In genomic region chr11:77101043-77101537, GRCh38 we compare ENCODE assay signal across 10 cellular contexts. TPM values are rescaled to one million over a fixed set of nuclear protein-coding genes. Genes with fewer than 3 reads are reported as not detected.
DNase-seq lines count a peak whose midpoint lies in the region; ATAC-seq, FAIRE-seq and TF ChIP-seq lines count a peak whose summit lies in the region.
"Had no signal": no experiment of that assay in that cellular context is flagged by ENCODE, and none has a peak within 500 bp of the region (broad histone marks: within the 10 kb centered on the region; RNA-seq: fewer than 3 reads in every experiment).

No MANE protein-coding gene starts in this region.

- DNase-seq in AG09319 (ENCODE audit: extremely low read depth, low read depth) (no peak), H54 (ENCODE audit: insufficient read length, low spot score) (peak; percentile 74), SKM-1 (lab: John Stamatoyannopoulos, UW; ENCODE audit: unreplicated experiment) (peak; percentile 53), glutamatergic neuron (no peak), NCI-H524 treated with DMSO at 0.1 percent for 48 hours (lab: John Stamatoyannopoulos, UW) (no peak), amniotic stem cell (lab: John Stamatoyannopoulos, UW) (no peak)
- DNase-seq: NCI-H2029 treated with DMSO at 0.1 percent for 48 hours had no signal

- TF ChIP-seq CTCF in AG09319 (IDR thresholded peaks at IDR 0.05; ENCODE audit: low read depth, low read length), result peak; percentile 45
- TF ChIP-seq CTCF in glutamatergic neuron (IDR thresholded peaks at IDR 0.05; ENCODE audit: partially characterized antibody, unreplicated experiment), result peak; percentile 22

- H3K27ac Mint-ChIP-seq in glutamatergic neuron (ENCODE audit: unreplicated experiment), result no peak overlapping the region

- no peak for FAIRE-seq in H54 (lab: Jason Lieb, UNC)

- TF ChIP-seq POLR2A in H54 (IDR thresholded peaks at IDR 0.05; ENCODE audit: low read depth, low read length), result no peak

- peaks cover 10% of the 10 kb centered on the region for H3K36me3 Mint-ChIP-seq in glutamatergic neuron (ENCODE audit: unreplicated experiment)

- peaks cover 7% of the 10 kb centered on the region for H3K4me1 Mint-ChIP-seq in glutamatergic neuron (ENCODE audit: low read depth, unreplicated experiment)
- H3K4me1 Mint-ChIP-seq: naive thymus-derived CD8-positive, alpha-beta T cell had no signal

- ATAC-seq in GM21825 (IDR thresholded peaks at IDR 0.05; ENCODE audit: unreplicated experiment) (no peak), GM18861 (IDR thresholded peaks at IDR 0.05; ENCODE audit: unreplicated experiment) (no peak)
- ATAC-seq: naive thymus-derived CD8-positive, alpha-beta T cell had no signal

- peaks cover 8% of the 10 kb centered on the region for H3K9me3 Mint-ChIP-seq in glutamatergic neuron (ENCODE audit: unreplicated experiment)
- H3K9me3 Mint-ChIP-seq: naive thymus-derived CD8-positive, alpha-beta T cell had no signal

- peaks cover 17% of the 10 kb centered on the region for H3K27me3 Mint-ChIP-seq in glutamatergic neuron (ENCODE audit: unreplicated experiment)
- H3K27me3 Mint-ChIP-seq: naive thymus-derived CD8-positive, alpha-beta T cell had no signal

- H3K4me3 Mint-ChIP-seq in glutamatergic neuron (ENCODE audit: unreplicated experiment), result no peak overlapping the region
- H3K4me3 Mint-ChIP-seq: naive thymus-derived CD8-positive, alpha-beta T cell had no signal

RNA-seq across cellular contexts. Expression of gene OMP, which starts 1.6 kb away (rescaled TPM):
- not detected for total RNA-seq in glutamatergic neuron (ENCODE audit: unreplicated experiment)

RNA-seq across cellular contexts. Expression of gene MYO7A, which starts 27.0 kb away (rescaled TPM):
- 11.6 TPM for total RNA-seq in glutamatergic neuron (ENCODE audit: unreplicated experiment)

RNA-seq across cellular contexts. Expression of gene CAPN5, which starts 34.3 kb away (rescaled TPM):
- 45.0 TPM for total RNA-seq in glutamatergic neuron (ENCODE audit: unreplicated experiment)

Comparison
In these comparisons a context has a peak if more than half of its experiments do, and no peak if none do; other contexts are left out.
1. DNase-seq: peak in H54 (single experiment) and SKM-1 (single experiment); none in AG09319 (single experiment), glutamatergic neuron (single experiment), NCI-H524 treated with DMSO at 0.1 percent for 48 hours (single experiment) and amniotic stem cell (single experiment).